30 cellular contexts compared by ENCODE assay signal in the genomic region with DNA sequence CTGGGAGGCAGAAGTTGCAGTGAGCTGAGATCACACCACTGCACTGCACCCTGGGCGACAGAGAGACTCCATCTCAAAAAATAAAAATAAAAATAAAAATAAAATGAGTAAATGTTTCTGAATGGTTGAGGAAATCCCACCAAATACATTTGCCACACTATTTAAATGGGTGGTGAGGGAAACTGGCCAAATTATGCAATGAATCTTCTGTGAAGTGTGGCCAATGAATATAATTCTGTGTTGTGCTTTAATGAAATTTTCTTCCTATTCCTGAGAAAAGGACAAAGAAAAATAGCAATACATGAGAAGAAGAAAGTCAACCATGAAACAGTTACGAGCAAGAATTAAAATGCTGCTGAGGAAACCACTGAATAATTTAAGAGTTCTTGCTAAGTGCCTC.
"Had no signal": no experiment of that assay in that cellular context is flagged by ENCODE, and none has a peak within 500 bp of the region (broad histone marks: within the 10 kb centered on the region; RNA-seq: fewer than 3 reads in every experiment).

No MANE protein-coding gene starts in this region.

- H3K4me3 ChIP-seq: adrenal gland, ascending aorta, body of pancreas, breast epithelium, cardiac muscle cell had no signal

- DNase-seq: activated effector memory CD4-positive, alpha-beta T cell treated with Interleukin-2 at 50 U/mL for 16 hours; activated gamma-delta T cell; activated gamma-delta T cell treated with Interleukin-2 at 50 U/mL for 16 hours; activated naive CD4-positive, alpha-beta T cell; activated naive CD4-positive, alpha-beta T cell treated with anti-CD3 and anti-CD28 coated beads for 36 hours; activated naive CD4-positive, alpha-beta T cell treated with anti-CD3 and anti-CD28 coated beads, Interleukin-2, amount 10 ng/mL, durations not matched to agents 7 days and 5 days; activated naive CD4-positive, alpha-beta T cell treated with anti-CD3 and anti-CD28 coated beads, Interleukin-2, amount 50 U/mL, for 16 hours; activated naive CD4-positive, alpha-beta T cell treated with Interleukin-2 at 50 U/mL for 16 hours; activated naive CD8-positive, alpha-beta T cell treated with anti-CD3 and anti-CD28 coated beads for 36 hours; activated naive CD8-positive, alpha-beta T cell treated with anti-CD3 and anti-CD28 coated beads, Interleukin-2, amount 10 ng/mL, durations not matched to agents 7 days and 5 days; activated naive CD8-positive, alpha-beta T cell treated with anti-CD3 and anti-CD28 coated beads, Interleukin-2, amount 50 U/mL, for 24 hours; activated T-cell treated with anti-CD3 and anti-CD28 coated beads for 4 hours; activated T-cell treated with anti-CD3 and anti-CD28 coated beads, Interleukin-2, amount 50 U/mL, for 1 hour; activated T-cell treated with anti-CD3 and anti-CD28 coated beads, Interleukin-2, amount 50 U/mL, for 24 hours; activated T-cell treated with anti-CD3 and anti-CD28 coated beads, Interleukin-2, amount 50 U/mL, for 4 hours; activated T-cell treated with anti-CD3 and anti-CD28 coated beads, Interleukin-2, amount 50 U/mL, for 48 hours; activated T-cell treated with anti-CD3 and anti-CD28 coated beads, Interleukin-2, amount 50 U/mL, for 72 hours; adrenal gland; amniotic stem cell; amygdala; anterior cingulate cortex; aorta; body of pancreas; brain microvascular endothelial cell; caudate nucleus; central memory CD4-positive, alpha-beta T cell; cerebellar nuclear complex had no signal
